Comparison of ENCODE assay signal across 8 cellular contexts in the genomic region with DNA sequence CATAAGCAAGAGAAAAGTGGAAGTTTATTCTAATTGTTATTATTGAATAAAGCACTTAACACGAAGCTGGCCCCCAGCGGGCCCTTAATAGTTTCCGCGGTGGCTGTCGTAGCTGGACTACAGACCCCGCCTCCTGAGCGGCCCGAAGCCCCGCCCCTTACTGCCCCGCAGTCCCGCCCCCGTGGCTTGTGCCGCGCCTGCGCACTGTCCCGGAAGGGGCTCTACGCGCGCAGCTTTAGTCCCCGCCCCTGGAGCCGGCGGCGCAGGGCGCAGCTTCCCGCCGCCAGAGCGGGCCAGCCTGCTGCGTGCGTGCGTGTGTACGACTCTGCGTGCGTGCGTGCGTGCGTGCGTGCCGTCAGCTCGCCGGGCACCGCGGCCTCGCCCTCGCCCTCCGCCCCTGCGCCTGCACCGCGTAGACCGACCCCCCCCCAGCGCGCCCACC.
A peak's percentile ranks its signal among the peaks of the same experiment; 100 is the strongest.
DNase-seq lines count a peak whose midpoint lies in the region; ATAC-seq, FAIRE-seq and TF ChIP-seq lines count a peak whose summit lies in the region.

TSS of gene VAPB (plus strand) at position 348 of the 442 bp plus-strand sequence. CDS start 231 bp downstream, outside the sequence.

- TF ChIP-seq POLR2A in H54 (IDR thresholded peaks at IDR 0.05; ENCODE audit: low read depth, low read length) (peak; percentile 91), Raji (IDR thresholded peaks at IDR 0.05; ENCODE audit: insufficient read depth, low read depth, low read length) (peak; percentile 66)

- peaks cover 14% of the 10 kb centered on the region for H3K27me3 Mint-ChIP-seq in nephron (ENCODE audit: low read depth)

- peaks cover 3% of the 10 kb centered on the region for H3K9me3 Mint-ChIP-seq in nephron

- ATAC-seq in stimulated activated naive CD8-positive, alpha-beta T cell treated with anti-CD3 and anti-CD28 coated beads, Interleukin-15, Interleukin-2, amounts not matched to agents 100 U/mL and 50 U/mL, for 24 hours, result peak; percentile 100

- peaks cover 28% of the 10 kb centered on the region for H3K36me3 Mint-ChIP-seq in nephron (ENCODE audit: low read depth)

- DNase-seq in ELF-1 (ENCODE audit: low read depth, low spot score) (peak; percentile 92), H54 (ENCODE audit: insufficient read length, low spot score) (peak; percentile 83), LoVo (ENCODE audit: low spot score) (peak; percentile 97), fibroblast of peridontal ligament (ENCODE audit: extremely low read depth) (peak; percentile 95)
- peak; percentile 95 for DNase-seq in activated T-helper 9 cell treated with anti-CD3 and anti-CD28 coated beads, Interleukin-2, amount 50 U/mL, for 16 hours (ENCODE audit: low read depth)
- peak; percentile 99 for DNase-seq in stimulated activated naive CD8-positive, alpha-beta T cell treated with anti-CD3 and anti-CD28 coated beads, Interleukin-15, Interleukin-2, amounts not matched to agents 100 U/mL and 50 U/mL, for 24 hours

- peak within 1 kb of the TSS; percentile 69 to 97 (median 93) for H3K27ac Mint-ChIP-seq in nephron

- H3K4me1 Mint-ChIP-seq in nephron, result peaks cover 34% of the 10 kb centered on the region

- no peak for TF ChIP-seq CTCF in nephron (IDR thresholded peaks at IDR 0.05; ENCODE audit: unreplicated experiment in 3 of 3)

- no peak for FAIRE-seq in H54 (lab: Jason Lieb, UNC)

- H3K4me3 Mint-ChIP-seq in nephron, result peak within 1 kb of the TSS; percentile 92 to 94 (median 94)

Comparison
In these comparisons a context has a peak if more than half of its experiments do, and no peak if none do; other contexts are left out.
1. Peak in every context shown above with its lines: DNase-seq and ATAC-seq.